ENCODE assay signal across 8 cellular contexts in genomic region chr3:113746069-113746954, GRCh38. TPM values are rescaled to one million over a fixed set of nuclear protein-coding genes. Genes with fewer than 3 reads are reported as not detected.
DNase-seq lines count a peak whose midpoint lies in the region; ATAC-seq and TF ChIP-seq lines count a peak whose summit lies in the region.

NAA50 (minus strand) TSS chr3:113746249; CDS start chr3:113745949, 300 bp downstream.

- peaks cover 56% of the 10 kb centered on the region for H3K4me1 Mint-ChIP-seq in activated CD4-positive, alpha-beta T cell treated with anti-CD3 and anti-CD28 coated beads, Interleukin-2, amount 10 ng/mL, durations not matched to agents 24 days and 14 days

- H3K27ac Mint-ChIP-seq in activated CD4-positive, alpha-beta T cell treated with anti-CD3 and anti-CD28 coated beads, Interleukin-2, amount 10 ng/mL, durations not matched to agents 24 days and 14 days: peak within 1 kb of the TSS; percentile 99

- peaks cover 20% of the 10 kb centered on the region for H3K36me3 Mint-ChIP-seq in activated CD4-positive, alpha-beta T cell treated with anti-CD3 and anti-CD28 coated beads, Interleukin-2, amount 10 ng/mL, durations not matched to agents 24 days and 14 days (ENCODE audit: low read depth)

- H3K4me1 ChIP-seq in colonic mucosa: peaks cover 12% of the 10 kb centered on the region

- no peak for TF ChIP-seq CTCF in colonic mucosa (IDR thresholded peaks at IDR 0.05)

- H3K9me3 Mint-ChIP-seq in activated CD4-positive, alpha-beta T cell treated with anti-CD3 and anti-CD28 coated beads, Interleukin-2, amount 10 ng/mL, durations not matched to agents 24 days and 14 days: no peaks in the 10 kb centered on the region

- peak within 1 kb of the TSS; percentile 88 for H3K4me3 ChIP-seq in colonic mucosa

- no peaks in the 10 kb centered on the region for H3K27me3 ChIP-seq in colonic mucosa

- H3K27ac ChIP-seq in colonic mucosa: peak within 1 kb of the TSS; percentile 98

- peak; percentile 94 for DNase-seq in AML-193 (lab: John Stamatoyannopoulos, UW)
- peak; percentile 70 for DNase-seq in GM19238 (ENCODE audit: insufficient read length, low spot score)
- DNase-seq in NCI-H526 treated with DMSO at 0.1 percent for 48 hours (lab: John Stamatoyannopoulos, UW): peak; percentile 80
- peak; percentile 96 for DNase-seq in activated CD4-positive, alpha-beta T cell treated with anti-CD3 and anti-CD28 coated beads, Interleukin-2, amount 10 ng/mL, durations not matched to agents 24 days and 14 days
- peak; percentile 94 for DNase-seq in colonic mucosa
- peak; percentile 94 for DNase-seq in kidney tubule cell (ENCODE audit: low spot score)
- peak; percentile 75 to 89 (median 87) for DNase-seq in stimulated activated CD4-positive, alpha-beta T cell treated with anti-CD3 and anti-CD28 coated beads, Interleukin-1b, Interleukin-23, amount 100 ng/mL, for 24 hours (ENCODE audit: low read depth in 4 of 4, low spot score in 1 of 4)

- H3K9me3 ChIP-seq in colonic mucosa: no peaks in the 10 kb centered on the region

- peak; percentile 38 for ATAC-seq in HG03460 (IDR thresholded peaks at IDR 0.05; ENCODE audit: unreplicated experiment)

- peak within 1 kb of the TSS; percentile 87 to 99 for H3K9ac ChIP-seq in colonic mucosa (ENCODE audit: low read depth in 2 of 2, low read length in 2 of 2)

- intact Hi-C loops in activated CD4-positive, alpha-beta T cell treated with anti-CD3 and anti-CD28 coated beads, Interleukin-2, amount 10 ng/mL, durations not matched to agents 24 days and 14 days (cut with micrococcal nuclease): loop anchor here (2.0 to 10.0 kb wide), 8 partner anchors 36 to 1184 kb away; partner anchors contain the start of genes SLC35A5 and ZDHHC23
- intact Hi-C loops in colonic mucosa (cut with DNase I): loop anchor here (10.0 kb wide), 2 partner anchors 252 to 308 kb away; partner anchors contain the start of genes CCDC191 and QTRT2

- no peaks in the 10 kb centered on the region for H3K36me3 ChIP-seq in colonic mucosa

- no peaks in the 10 kb centered on the region for H3K27me3 Mint-ChIP-seq in activated CD4-positive, alpha-beta T cell treated with anti-CD3 and anti-CD28 coated beads, Interleukin-2, amount 10 ng/mL, durations not matched to agents 24 days and 14 days

- peak within 1 kb of the TSS; percentile 89 for H3K4me3 Mint-ChIP-seq in activated CD4-positive, alpha-beta T cell treated with anti-CD3 and anti-CD28 coated beads, Interleukin-2, amount 10 ng/mL, durations not matched to agents 24 days and 14 days

RNA-seq across cellular contexts. Expression of gene NAA50, which starts in this region (rescaled TPM):
- total RNA-seq in activated CD4-positive, alpha-beta T cell treated with anti-CD3 and anti-CD28 coated beads, Interleukin-2, amount 10 ng/mL, durations not matched to agents 24 days and 14 days: 152 and 153 TPM in 2 replicates
- total RNA-seq in colonic mucosa: 100 to 1,000 TPM; 107 to 124 TPM

Comparison
In these comparisons a context has a peak if more than half of its experiments do, and no peak if none do; other contexts are left out.
1. Peak in every context shown above with its lines: DNase-seq, ATAC-seq, H3K4me3 ChIP-seq and H3K27ac ChIP-seq.